In genomic region chr16:67155305-67156145, GRCh38 we compare ENCODE assay signal across 8 cellular contexts. TPM values are rescaled to one million over a fixed set of nuclear protein-coding genes. Genes with fewer than 3 reads are reported as not detected.
DNase-seq lines count a peak whose midpoint lies in the region; ATAC-seq and TF ChIP-seq lines count a peak whose summit lies in the region.

No MANE protein-coding gene starts in this region.

- H3K36me3 ChIP-seq in thoracic aorta = no peaks in the 10 kb centered on the region

- TF ChIP-seq CTCF in foreskin keratinocyte (conservative IDR thresholded peaks at IDR 0.05) (peak; percentile 98), thoracic aorta (IDR thresholded peaks at IDR 0.05) (peak; percentile 98)

- H3K27ac ChIP-seq in foreskin keratinocyte (no peak overlapping the region), thoracic aorta (no peak overlapping the region)

- H3K4me1 ChIP-seq in foreskin keratinocyte (peaks cover 7% of the 10 kb centered on the region), thoracic aorta (ENCODE audit: control insufficient read depth in 1 of 2, low read depth in 2 of 2) (peaks cover 12 to 36% of the 10 kb centered on the region in 2 donors)

- ATAC-seq in foreskin keratinocyte (peak; percentile 52), thoracic aorta (ENCODE audit: insufficient number of reproducible peaks, low FRiP score, low read depth) (no peak), HG03520 (IDR thresholded peaks at IDR 0.05; ENCODE audit: unreplicated experiment) (no peak)

- peak; percentile 44 for DNase-seq in DMS153 (lab: John Stamatoyannopoulos, UW)
- peak; percentile 90 for DNase-seq in HuH-7 (ENCODE audit: low spot score)
- DNase-seq in SHP77 treated with DMSO at 0.1 percent for 48 hours (lab: John Stamatoyannopoulos, UW) = peak; percentile 31
- peak; percentile 93 for DNase-seq in activated effector memory CD4-positive, alpha-beta T cell treated with anti-CD3 and anti-CD28 coated beads, Interleukin-2, amount 50 U/mL, for 16 hours
- DNase-seq in foreskin keratinocyte = peak in 1 of 2 donors; percentile 42
- DNase-seq in nucleus accumbens (lab: John Stamatoyannopoulos, UW) = peak in 45 of 56 donors; percentile 29 to 83 (median 63)
- DNase-seq in thoracic aorta (ENCODE audit: low spot score) = no peak

- H3K27me3 ChIP-seq in foreskin keratinocyte (no peaks in the 10 kb centered on the region), thoracic aorta (replicated peaks; ENCODE audit: insufficient read depth) (no peaks in the 10 kb centered on the region)

- H3K9me3 ChIP-seq in thoracic aorta = no peaks in the 10 kb centered on the region

- H3K4me3 ChIP-seq in thoracic aorta = peak overlapping the region; percentile 62

RNA-seq across cellular contexts. Expression of gene TRADD, which starts 4.2 kb away (rescaled TPM):
- 14.7 and 19.3 TPM in 2 replicates for total RNA-seq in foreskin keratinocyte
- polyA plus RNA-seq in foreskin keratinocyte = 21.5 and 26.6 TPM in 2 replicates
- 10 to 100 TPM; 18.4 to 52.1 TPM for total RNA-seq in thoracic aorta

RNA-seq across cellular contexts. Expression of gene FBXL8, which starts 4.2 kb away (rescaled TPM):
- 3.6 and 3.8 TPM in 2 replicates for total RNA-seq in foreskin keratinocyte
- 2.6 and 2.8 TPM in 2 replicates for polyA plus RNA-seq in foreskin keratinocyte
- total RNA-seq in thoracic aorta = 10 to 100 TPM; 25.6 to 40.2 TPM

RNA-seq across cellular contexts. Expression of gene B3GNT9, which starts 4.7 kb away (rescaled TPM):
- total RNA-seq in foreskin keratinocyte (9.0 and 12.1 TPM in 2 replicates), thoracic aorta (10 to 100 TPM; 33.5 to 59.6 TPM)
- polyA plus RNA-seq in foreskin keratinocyte = 7.9 and 9.6 TPM in 2 replicates

RNA-seq across cellular contexts. Expression of gene HSF4, which starts 9.0 kb away (rescaled TPM):
- total RNA-seq in foreskin keratinocyte = 2.6 and 4.7 TPM in 2 replicates
- polyA plus RNA-seq in foreskin keratinocyte = 3.3 and 6.0 TPM in 2 replicates
- total RNA-seq in thoracic aorta = 10 to 100 TPM; 44.1 to 87.5 TPM

RNA-seq across cellular contexts. Expression of gene NOL3, which starts 14.8 kb away (rescaled TPM):
- total RNA-seq in foreskin keratinocyte (13.9 and 16.9 TPM in 2 replicates), thoracic aorta (10 to 100 TPM; 43.5 to 80.8 TPM)
- polyA plus RNA-seq in foreskin keratinocyte = 19.7 and 22.1 TPM in 2 replicates
